Comparison of ENCODE assay signal across 25 cellular contexts in genomic region chr6:107832146-107833056, GRCh38. TPM values are rescaled to one million over a fixed set of nuclear protein-coding genes. Genes with fewer than 3 reads are reported as not detected.
DNase-seq lines count a peak whose midpoint lies in the region; ATAC-seq and FAIRE-seq lines count a peak whose summit lies in the region.
"Had no signal": no experiment of that assay in that cellular context is flagged by ENCODE, and none has a peak within 500 bp of the region (broad histone marks: within the 10 kb centered on the region; RNA-seq: fewer than 3 reads in every experiment).

No MANE protein-coding gene starts in this region.

- H3K4me1 ChIP-seq in neuronal stem cell (ENCODE audit: control insufficient read depth in 2 of 2, insufficient read depth in 1 of 2, low read depth in 1 of 2, low read length in 2 of 2) = no peaks in the 10 kb centered on the region

- no peak overlapping the region for H3K14ac ChIP-seq in neuronal stem cell (ENCODE audit: low read length)

- no peaks in the 10 kb centered on the region for H3K27me3 Mint-ChIP-seq in activated CD4-positive, alpha-beta T cell treated with anti-CD3 and anti-CD28 coated beads for 36 hours
- peaks cover 1% of the 10 kb centered on the region for H3K27me3 Mint-ChIP-seq in activated CD4-positive, alpha-beta T cell treated with anti-CD3 and anti-CD28 coated beads, Interleukin-2, amount 10 ng/mL, durations not matched to agents 24 days and 14 days

- no peak overlapping the region for H4K8ac ChIP-seq in neuronal stem cell (ENCODE audit: low read depth, low read length)

- H3K36me3 ChIP-seq in neuronal stem cell (replicated peaks in 1 of 2; ENCODE audit: control insufficient read depth in 2 of 2, insufficient read depth in 2 of 2, low read length in 2 of 2) = no peaks in the 10 kb centered on the region

- no peaks in the 10 kb centered on the region for H3K9me3 Mint-ChIP-seq in activated CD4-positive, alpha-beta T cell treated with anti-CD3 and anti-CD28 coated beads for 36 hours (ENCODE audit: low read depth)
- peaks cover 7% of the 10 kb centered on the region for H3K9me3 Mint-ChIP-seq in activated CD4-positive, alpha-beta T cell treated with anti-CD3 and anti-CD28 coated beads, Interleukin-2, amount 10 ng/mL, durations not matched to agents 24 days and 14 days

- H2AK5ac ChIP-seq in neuronal stem cell (ENCODE audit: low read depth, low read length) = no peak overlapping the region

- H3K9me3 ChIP-seq in neuronal stem cell (replicated peaks in 1 of 2; ENCODE audit: control insufficient read depth in 2 of 2, insufficient read depth in 1 of 2, low read depth in 1 of 2, low read length in 2 of 2) = no peaks in the 10 kb centered on the region

- H4K91ac ChIP-seq in neuronal stem cell (ENCODE audit: low read depth, low read length, poor library complexity) = no peak overlapping the region

- no peak for DNase-seq in activated CD4-positive, alpha-beta T cell treated with anti-CD3 and anti-CD28 coated beads for 36 hours
- no peak for DNase-seq in activated CD4-positive, alpha-beta T cell treated with anti-CD3 and anti-CD28 coated beads, Interleukin-2, amount 10 ng/mL, durations not matched to agents 24 days and 14 days
- DNase-seq in GF-D8 (lab: John Stamatoyannopoulos, UW) = peak; percentile 88
- peak; percentile 92 for DNase-seq in SKM-1 treated with dmso at 0.1 percent for 144 hours (lab: John Stamatoyannopoulos, UW; ENCODE audit: unreplicated experiment)
- no peak for DNase-seq in neuronal stem cell (ENCODE audit: low spot score)
- DNase-seq in COLO829 (ENCODE audit: low spot score) = no peak
- DNase-seq in NCI-H146 treated with DMSO at 0.1 percent for 48 hours (lab: John Stamatoyannopoulos, UW; ENCODE audit: unreplicated experiment) = no peak
- no peak for DNase-seq in HTR-8/SVneo (ENCODE audit: insufficient read length, low spot score)
- DNase-seq: activated CD4-positive, CD25-positive, alpha-beta regulatory T cell; aorta; C1 segment of cervical spinal cord; foreskin keratinocyte; hypothalamus; NCI-H1417 treated with DMSO at 0.1 percent for 48 hours; NCI-H526; occipital lobe; OCI-M1; SHP77 treated with DMSO at 0.1 percent for 48 hours; stimulated activated CD4-positive, alpha-beta T cell treated with anti-CD3 and anti-CD28 coated beads, Interleukin-4, amount 100 ng/mL, for 1 hour had no signal

- CTCF ChIA-PET in activated CD4-positive, alpha-beta T cell treated with anti-CD3 and anti-CD28 coated beads for 36 hours (lab: Charles Lee) = interaction anchor here (0.6 to 7.2 kb wide), 7 partner anchors 9 to 435 kb away, joined by 3 to 42 read pairs (median 4); no protein-coding TSS in a partner anchor

- no peak overlapping the region for H2AFZ ChIP-seq in neuronal stem cell (ENCODE audit: low read length)

- no peak for FAIRE-seq in HTR-8/SVneo (lab: Jason Lieb, UNC)
- FAIRE-seq: A204.1, islet of Langerhans, urothelium cell line had no signal

- H3K4me3 Mint-ChIP-seq in activated CD4-positive, alpha-beta T cell treated with anti-CD3 and anti-CD28 coated beads for 36 hours = no peak overlapping the region
- no peak overlapping the region for H3K4me3 Mint-ChIP-seq in activated CD4-positive, alpha-beta T cell treated with anti-CD3 and anti-CD28 coated beads, Interleukin-2, amount 10 ng/mL, durations not matched to agents 24 days and 14 days

- H3K4me1 Mint-ChIP-seq in activated CD4-positive, alpha-beta T cell treated with anti-CD3 and anti-CD28 coated beads for 36 hours = peaks cover 26% of the 10 kb centered on the region
- H3K4me1 Mint-ChIP-seq in activated CD4-positive, alpha-beta T cell treated with anti-CD3 and anti-CD28 coated beads, Interleukin-2, amount 10 ng/mL, durations not matched to agents 24 days and 14 days = peaks cover 27% of the 10 kb centered on the region

- no peak overlapping the region for H3K9ac ChIP-seq in neuronal stem cell (ENCODE audit: low read depth, low read length, poor library complexity)

- intact Hi-C loops in activated CD4-positive, alpha-beta T cell treated with anti-CD3 and anti-CD28 coated beads for 36 hours (cut with DNase I, micrococcal nuclease) = no loop called here
- intact Hi-C loops in activated CD4-positive, alpha-beta T cell treated with anti-CD3 and anti-CD28 coated beads, Interleukin-2, amount 10 ng/mL, durations not matched to agents 24 days and 14 days (cut with micrococcal nuclease) = no loop called here

- ATAC-seq in activated CD4-positive, alpha-beta T cell treated with anti-CD3 and anti-CD28 coated beads for 36 hours = peak; percentile 51
- ATAC-seq: foreskin keratinocyte, HCT116 had no signal

- no peaks in the 10 kb centered on the region for H3K79me1 ChIP-seq in neuronal stem cell (ENCODE audit: low read depth, low read length)

- no peak overlapping the region for H3K4me2 ChIP-seq in neuronal stem cell (ENCODE audit: insufficient read depth, low read length, poor library complexity, severe bottlenecking)

- no peaks in the 10 kb centered on the region for H3K36me3 Mint-ChIP-seq in activated CD4-positive, alpha-beta T cell treated with anti-CD3 and anti-CD28 coated beads for 36 hours (ENCODE audit: low read depth)
- H3K36me3 Mint-ChIP-seq in activated CD4-positive, alpha-beta T cell treated with anti-CD3 and anti-CD28 coated beads, Interleukin-2, amount 10 ng/mL, durations not matched to agents 24 days and 14 days (ENCODE audit: low read depth) = no peaks in the 10 kb centered on the region

- H2BK12ac ChIP-seq in neuronal stem cell (ENCODE audit: low read length) = no peak overlapping the region

- no peak overlapping the region for H3K23ac ChIP-seq in neuronal stem cell (ENCODE audit: low read depth, low read length, poor library complexity)

- H2BK15ac ChIP-seq in neuronal stem cell (ENCODE audit: low read length) = no peak overlapping the region

- no peak overlapping the region for H2BK120ac ChIP-seq in neuronal stem cell (ENCODE audit: low read depth, low read length)

- no CpG with 5 or more reads among the region's 11 CpGs for WGBS in neuronal stem cell (ENCODE audit: extremely low coverage in 2 of 2, insufficient read length in 2 of 2, insufficient replicate concordance in 1 of 2), 2 donors

- H3K27ac Mint-ChIP-seq in activated CD4-positive, alpha-beta T cell treated with anti-CD3 and anti-CD28 coated beads for 36 hours = no peak overlapping the region
- no peak overlapping the region for H3K27ac Mint-ChIP-seq in activated CD4-positive, alpha-beta T cell treated with anti-CD3 and anti-CD28 coated beads, Interleukin-2, amount 10 ng/mL, durations not matched to agents 24 days and 14 days

- H3K18ac ChIP-seq in neuronal stem cell (ENCODE audit: low read length) = peak overlapping the region; percentile 5

- no peak overlapping the region for H3K4ac ChIP-seq in neuronal stem cell (ENCODE audit: low read length)

- no peak overlapping the region for H3K27ac ChIP-seq in neuronal stem cell (replicated peaks; ENCODE audit: low read length)
- H3K27ac ChIP-seq: foreskin keratinocyte had no signal

- H3K27me3 ChIP-seq in neuronal stem cell (ENCODE audit: control insufficient read depth in 3 of 3, insufficient read depth in 3 of 3, low read depth in 1 of 3, low read length in 3 of 3) = no peaks in the 10 kb centered on the region
- H3K27me3 ChIP-seq: foreskin keratinocyte had no signal

- POLR2A ChIA-PET in activated CD4-positive, alpha-beta T cell treated with anti-CD3 and anti-CD28 coated beads for 36 hours (lab: Charles Lee) = no interaction called here

- H2BK5ac ChIP-seq in neuronal stem cell (ENCODE audit: low read length) = no peak overlapping the region

- H3K4me3 ChIP-seq in neuronal stem cell (ENCODE audit: low read length in 2 of 2) = no peak overlapping the region
- H3K4me3 ChIP-seq: lung had no signal

RNA-seq across cellular contexts. Expression of gene SCML4, which starts 8.3 kb away (rescaled TPM):
- total RNA-seq in activated CD4-positive, alpha-beta T cell treated with anti-CD3 and anti-CD28 coated beads for 36 hours = 10 to 100 TPM in 1 of 2 experiments, 1 to 10 TPM in 1; 9.0 to 11.0 TPM
- total RNA-seq in activated CD4-positive, alpha-beta T cell treated with anti-CD3 and anti-CD28 coated beads, Interleukin-2, amount 10 ng/mL, durations not matched to agents 24 days and 14 days = 2.0 and 2.7 TPM in 2 replicates
- 0.07 TPM for polyA plus RNA-seq in neuronal stem cell (2013, experiment 1 of 2)
- polyA plus RNA-seq in neuronal stem cell (2013, experiment 2 of 2) = 0.03 TPM
- total RNA-seq: epithelial cell of proximal tubule, foreskin keratinocyte had no signal
- polyA plus RNA-seq: foreskin keratinocyte had no signal

Comparison
In these comparisons a context has a peak if more than half of its experiments do, and no peak if none do; other contexts are left out.
1. DNase-seq: peak in GF-D8 (single experiment) and SKM-1 treated with dmso at 0.1 percent for 144 hours (single experiment); none in activated CD4-positive, alpha-beta T cell treated with anti-CD3 and anti-CD28 coated beads for 36 hours (single experiment), activated CD4-positive, alpha-beta T cell treated with anti-CD3 and anti-CD28 coated beads, Interleukin-2, amount 10 ng/mL, durations not matched to agents 24 days and 14 days (single experiment), neuronal stem cell (single experiment), COLO829 (single experiment), NCI-H146 treated with DMSO at 0.1 percent for 48 hours (single experiment) and HTR-8/SVneo (single experiment).